Comparison of ENCODE assay signal across 8 cellular contexts in genomic region chr1:1021010-1021845, GRCh38. TPM values are rescaled to one million over a fixed set of nuclear protein-coding genes. Genes with fewer than 3 reads are reported as not detected.
DNase-seq lines count a peak whose midpoint lies in the region; TF ChIP-seq lines count a peak whose summit lies in the region.

No MANE protein-coding gene starts in this region.

- peaks cover 6% of the 10 kb centered on the region for H3K4me1 Mint-ChIP-seq in T-helper 2 cell treated with Interferon-gamma antibody and Interleukin-4, amounts not matched to agents 5 μg/mL and 100 μg/mL, for 36 hours (ENCODE audit: low read depth)
- peaks cover 14% of the 10 kb centered on the region for H3K4me1 Mint-ChIP-seq in endodermal cell

- peaks cover 5% of the 10 kb centered on the region for H3K36me3 Mint-ChIP-seq in T-helper 2 cell treated with Interferon-gamma antibody and Interleukin-4, amounts not matched to agents 5 μg/mL and 100 μg/mL, for 36 hours (ENCODE audit: low read depth)
- peaks cover 19% of the 10 kb centered on the region for H3K36me3 Mint-ChIP-seq in endodermal cell (ENCODE audit: low read depth)

- H3K9ac ChIP-seq in endodermal cell (ENCODE audit: extremely low read depth, low read length, poor library complexity, severe bottlenecking) (peak overlapping the region; percentile 53), muscle layer of colon (ENCODE audit: low read length) (no peak overlapping the region)

- no peak overlapping the region for H3K27ac Mint-ChIP-seq in T-helper 2 cell treated with Interferon-gamma antibody and Interleukin-4, amounts not matched to agents 5 μg/mL and 100 μg/mL, for 36 hours
- no peak overlapping the region for H3K27ac Mint-ChIP-seq in endodermal cell

- TSS peak; percentile 35 for BruUV-seq in PC-9 (replicated peaks; lab: Mats Ljungman, UMichigan)

- no peaks in the 10 kb centered on the region for H3K9me2 ChIP-seq in PC-9 (ENCODE audit: insufficient read depth)

- intact Hi-C loops in PC-9 (cut with micrococcal nuclease; ENCODE audit: unreplicated experiment) = loop anchor here (1.0 to 5.0 kb wide), 2 partner anchors 51 to 287 kb away; partner anchors contain the start of genes PUSL1 and RNF223

- H3F3A ChIP-seq in PC-9 (ENCODE audit: insufficient read depth, low read depth) = peaks cover 34% of the 10 kb centered on the region

- peak overlapping the region; percentile 76 for H3K27ac ChIP-seq in PC-9
- no peak overlapping the region for H3K27ac ChIP-seq in endodermal cell (ENCODE audit: low read depth, low read length)
- no peak overlapping the region for H3K27ac ChIP-seq in muscle layer of colon (ENCODE audit: low read depth, low read length)

- H4K20me1 ChIP-seq in PC-9 (ENCODE audit: insufficient read depth) = peaks cover 3% of the 10 kb centered on the region; the same call in 1 of the 2 replicates

- peak overlapping the region; percentile 45 for H3K4me3 Mint-ChIP-seq in T-helper 2 cell treated with Interferon-gamma antibody and Interleukin-4, amounts not matched to agents 5 μg/mL and 100 μg/mL, for 36 hours
- peak overlapping the region; percentile 59 for H3K4me3 Mint-ChIP-seq in endodermal cell

- TF ChIP-seq CTCF in PC-9 (conservative IDR thresholded peaks at IDR 0.05) (no peak), endodermal cell (conservative IDR thresholded peaks at IDR 0.05) (no peak)

- H3K4me3 ChIP-seq in PC-9 = peak overlapping the region; percentile 80
- peak overlapping the region; percentile 80 for H3K4me3 ChIP-seq in endodermal cell (ENCODE audit: low read length)
- peak overlapping the region; percentile 14 to 25 for H3K4me3 ChIP-seq in muscle layer of colon (ENCODE audit: low read depth in 1 of 2, low read length in 2 of 2)

- CTCF ChIA-PET in PC-9 (lab: Charles Lee) = no interaction called here

- H3K9me3 ChIP-seq in PC-9 (ENCODE audit: insufficient read depth, low read depth) (no peaks in the 10 kb centered on the region), endodermal cell (ENCODE audit: control insufficient read depth, low read length) (no peaks in the 10 kb centered on the region), muscle layer of colon (ENCODE audit: low read length) (no peaks in the 10 kb centered on the region)

- H3K4me1 ChIP-seq in PC-9 (replicated peaks; ENCODE audit: insufficient read depth) (peaks cover 40% of the 10 kb centered on the region), endodermal cell (ENCODE audit: control insufficient read depth, insufficient read depth, low read length) (peaks cover 23% of the 10 kb centered on the region), muscle layer of colon (ENCODE audit: insufficient read depth, low read length) (peaks cover 7% of the 10 kb centered on the region)

- POLR2A ChIA-PET in PC-9 (lab: Charles Lee; ENCODE audit: unreplicated experiment) = interaction anchor here (0.7 kb wide), 1 partner anchor 136 kb away, joined by 3 read pairs; no protein-coding TSS in a partner anchor

- H3K27me3 ChIP-seq in PC-9 (ENCODE audit: insufficient read depth, low read depth) (no peaks in the 10 kb centered on the region), endodermal cell (ENCODE audit: control insufficient read depth, insufficient read depth, low read length, poor library complexity, severe bottlenecking) (no peaks in the 10 kb centered on the region), muscle layer of colon (ENCODE audit: control insufficient read depth in 1 of 2, insufficient read depth in 2 of 2, low read length in 2 of 2) (peaks cover 0 to 12% of the 10 kb centered on the region in 2 donors)

- H3K9me3 Mint-ChIP-seq in T-helper 2 cell treated with Interferon-gamma antibody and Interleukin-4, amounts not matched to agents 5 μg/mL and 100 μg/mL, for 36 hours = no peaks in the 10 kb centered on the region
- no peaks in the 10 kb centered on the region for H3K9me3 Mint-ChIP-seq in endodermal cell

- H2AFZ ChIP-seq in PC-9 = 0 out of 2 replicates have a peak overlapping the region, but pooled peaks have one; percentile 42

- 0 to 32% methylated on average over 4 to 32 of the region's 32 CpGs for WGBS in endodermal cell (ENCODE audit: insufficient coverage in 1 of 2, insufficient read length in 1 of 2), 2 experiments

- peaks cover 15% of the 10 kb centered on the region for H3K27me3 Mint-ChIP-seq in T-helper 2 cell treated with Interferon-gamma antibody and Interleukin-4, amounts not matched to agents 5 μg/mL and 100 μg/mL, for 36 hours (ENCODE audit: low read depth)
- H3K27me3 Mint-ChIP-seq in endodermal cell (ENCODE audit: insufficient read depth) = peaks cover 17% of the 10 kb centered on the region

- no peak for DNase-seq in T-helper 2 cell treated with Interferon-gamma antibody and Interleukin-4, amounts not matched to agents 5 μg/mL and 100 μg/mL, for 36 hours (ENCODE audit: low spot score)
- DNase-seq in T-helper 2 cell (no peak), PC-9 (peak; percentile 72 to 81), endodermal cell (peak; percentile 70), AML-193 (lab: John Stamatoyannopoulos, UW) (no peak)
- no peak for DNase-seq in stimulated activated CD4-positive, alpha-beta T cell treated with anti-CD3 and anti-CD28 coated beads, Interleukin-2, amount 100 ng/mL, for 24 hours
- DNase-seq in stimulated activated CD8-positive, alpha-beta memory T cell treated with anti-CD3 and anti-CD28 coated beads, Interleukin-4, amount 100 ng/mL, for 48 hours = no peak

- H3K4me2 ChIP-seq in PC-9 = peak overlapping the region; percentile 95

- H3K36me3 ChIP-seq in PC-9 (ENCODE audit: low read depth) (no peaks in the 10 kb centered on the region), endodermal cell (ENCODE audit: control insufficient read depth, insufficient read depth, low read length) (peaks cover 22% of the 10 kb centered on the region), muscle layer of colon (ENCODE audit: insufficient read depth, low read length) (no peaks in the 10 kb centered on the region)

- H3K79me2 ChIP-seq in PC-9 (ENCODE audit: low read depth) = peaks cover 50% of the 10 kb centered on the region

RNA-seq across cellular contexts. Expression of gene AGRN, which starts 1.3 kb away (rescaled TPM):
- total RNA-seq in PC-9 (2021) (278 and 381 TPM in 2 replicates), endodermal cell (100 to 1,000 TPM; 269 to 288 TPM)
- polyA plus RNA-seq in endodermal cell (2013, experiment 1 of 2) = 192 TPM
- 176 TPM for polyA plus RNA-seq in endodermal cell (2013, experiment 2 of 2)

RNA-seq across cellular contexts. Expression of gene ISG15, which starts 7.9 kb away (rescaled TPM):
- total RNA-seq in PC-9 (2021) = 20.9 and 37.7 TPM in 2 replicates
- total RNA-seq in endodermal cell = 10 to 100 TPM; 46.6 to 48.4 TPM
- 31.4 TPM for polyA plus RNA-seq in endodermal cell (2013, experiment 1 of 2)
- 31.8 TPM for polyA plus RNA-seq in endodermal cell (2013, experiment 2 of 2)

RNA-seq across cellular contexts. Expression of gene HES4, which starts 21.3 kb away (rescaled TPM):
- total RNA-seq in PC-9 (2021) (19.2 and 41.8 TPM in 2 replicates), endodermal cell (10 to 100 TPM; 16.1 to 19.7 TPM)
- 144 TPM for polyA plus RNA-seq in endodermal cell (2013, experiment 1 of 2)
- polyA plus RNA-seq in endodermal cell (2013, experiment 2 of 2) = 117 TPM

RNA-seq across cellular contexts. Expression of gene PERM1, which starts 39.3 kb away (rescaled TPM):
- 0.60 and 0.81 TPM in 2 replicates for total RNA-seq in PC-9 (2021)
- total RNA-seq in endodermal cell = not detected
- not detected for polyA plus RNA-seq in endodermal cell (2013, experiment 1 of 2)
- polyA plus RNA-seq in endodermal cell (2013, experiment 2 of 2) = not detected

RNA-seq across cellular contexts. Expression of gene RNF223, which starts 52.9 kb away (rescaled TPM):
- 3.2 and 3.6 TPM in 2 replicates for total RNA-seq in PC-9 (2021)
- total RNA-seq in endodermal cell = not detected
- not detected for polyA plus RNA-seq in endodermal cell (2013, experiment 1 of 2)
- polyA plus RNA-seq in endodermal cell (2013, experiment 2 of 2) = not detected

Comparison
In these comparisons a context has a peak if more than half of its experiments do, and no peak if none do; other contexts are left out.
1. DNase-seq: peak in PC-9 (2 of 2) and endodermal cell (single experiment); none in T-helper 2 cell treated with Interferon-gamma antibody and Interleukin-4, amounts not matched to agents 5 μg/mL and 100 μg/mL, for 36 hours (single experiment), T-helper 2 cell (0 of 5), stimulated activated CD4-positive, alpha-beta T cell treated with anti-CD3 and anti-CD28 coated beads, Interleukin-2, amount 100 ng/mL, for 24 hours (0 of 2), stimulated activated CD8-positive, alpha-beta memory T cell treated with anti-CD3 and anti-CD28 coated beads, Interleukin-4, amount 100 ng/mL, for 48 hours (single experiment) and AML-193 (0 of 2).
2. H3K4me3 ChIP-seq: peak in every context shown above with its lines; median percentile 80 in PC-9; 80 in endodermal cell; 20 in muscle layer of colon.